Comparison of ENCODE assay signal across 1 cellular context in genomic region chr7:104900525-104900924, GRCh38.
TF ChIP-seq lines count a peak whose summit lies in the region.

No MANE protein-coding gene starts in this region.

TF ChIP-seq in GM23338, 12 proteins besides CTCF, POLR2A, EP300 and RAD21 (continued from another document):
- no peak for TF ChIP-seq REST (IDR thresholded peaks at IDR 0.05; ENCODE audit: unreplicated experiment)
